Comparison of ENCODE assay signal across 1 cellular context in genomic region chr1:6603851-6604558, GRCh38.
A peak's percentile ranks its signal among the peaks of the same experiment; 100 is the strongest.
TF ChIP-seq lines count a peak whose summit lies in the region.

No MANE protein-coding gene starts in this region.

TF ChIP-seq in HepG2, 621 proteins besides CTCF, POLR2A, EP300 and RAD21 (continued from another document):
- TF ChIP-seq, protein P1, sequence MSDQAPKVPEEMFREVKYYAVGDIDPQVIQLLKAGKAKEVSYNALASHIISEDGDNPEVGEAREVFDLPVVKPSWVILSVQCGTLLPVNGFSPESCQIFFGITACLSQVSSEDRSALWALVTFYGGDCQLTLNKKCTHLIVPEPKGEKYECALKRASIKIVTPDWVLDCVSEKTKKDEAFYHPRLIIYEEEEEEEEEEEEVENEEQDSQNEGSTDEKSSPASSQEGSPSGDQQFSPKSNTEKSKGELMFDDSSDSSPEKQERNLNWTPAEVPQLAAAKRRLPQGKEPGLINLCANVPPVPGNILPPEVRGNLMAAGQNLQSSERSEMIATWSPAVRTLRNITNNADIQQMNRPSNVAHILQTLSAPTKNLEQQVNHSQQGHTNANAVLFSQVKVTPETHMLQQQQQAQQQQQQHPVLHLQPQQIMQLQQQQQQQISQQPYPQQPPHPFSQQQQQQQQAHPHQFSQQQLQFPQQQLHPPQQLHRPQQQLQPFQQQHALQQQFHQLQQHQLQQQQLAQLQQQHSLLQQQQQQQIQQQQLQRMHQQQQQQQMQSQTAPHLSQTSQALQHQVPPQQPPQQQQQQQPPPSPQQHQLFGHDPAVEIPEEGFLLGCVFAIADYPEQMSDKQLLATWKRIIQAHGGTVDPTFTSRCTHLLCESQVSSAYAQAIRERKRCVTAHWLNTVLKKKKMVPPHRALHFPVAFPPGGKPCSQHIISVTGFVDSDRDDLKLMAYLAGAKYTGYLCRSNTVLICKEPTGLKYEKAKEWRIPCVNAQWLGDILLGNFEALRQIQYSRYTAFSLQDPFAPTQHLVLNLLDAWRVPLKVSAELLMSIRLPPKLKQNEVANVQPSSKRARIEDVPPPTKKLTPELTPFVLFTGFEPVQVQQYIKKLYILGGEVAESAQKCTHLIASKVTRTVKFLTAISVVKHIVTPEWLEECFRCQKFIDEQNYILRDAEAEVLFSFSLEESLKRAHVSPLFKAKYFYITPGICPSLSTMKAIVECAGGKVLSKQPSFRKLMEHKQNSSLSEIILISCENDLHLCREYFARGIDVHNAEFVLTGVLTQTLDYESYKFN (CRISPR knock-in tag; conservative IDR thresholded peaks at IDR 0.05) = peak; percentile 86
- TF ChIP-seq KDM5A (IDR thresholded peaks at IDR 0.05; ENCODE audit: borderline replicate concordance, low read length) = no peak; the same call in 1 of the 2 replicates
TF ChIP-seq in HepG2: peak in this region for 211.
